34 cellular contexts compared by ENCODE assay signal in genomic region chr6:51788121-51788520, GRCh38.
"Had no signal": no experiment of that assay in that cellular context is flagged by ENCODE, and none has a peak within 500 bp of the region (broad histone marks: within the 10 kb centered on the region; RNA-seq: fewer than 3 reads in every experiment).

No MANE protein-coding gene starts in this region.

- H3K9me3 Mint-ChIP-seq: activated B cell treated with CpG ODN at 0.5 μM for 24 hours; activated CD4-positive, alpha-beta memory T cell treated with anti-CD3 and anti-CD28 coated beads for 36 hours; activated CD4-positive, alpha-beta T cell treated with anti-CD3 and anti-CD28 coated beads, Interleukin-2, amount 10 ng/mL, durations not matched to agents 24 days and 14 days; activated CD8-positive, alpha-beta T cell treated with anti-CD3 and anti-CD28 coated beads for 36 hours; activated naive CD4-positive, alpha-beta T cell treated with anti-CD3 and anti-CD28 coated beads for 36 hours; activated naive CD8-positive, alpha-beta T cell treated with anti-CD3 and anti-CD28 coated beads for 36 hours; activated T-helper 1 cell treated with anti-CD3 and anti-CD28 coated beads, Interleukin-12 subunit alpha, Interleukin-12 subunit beta, Interleukin-2, Interleukin-4 antibody, amounts not matched to agents 30 ng/mL and 10 ng/mL and 1 ng/mL, durations not matched to agents 14 hours and 24 hours and 36 hours; T-helper 2 cell treated with Interferon-gamma antibody and Interleukin-4, amounts not matched to agents 5 μg/mL and 100 μg/mL, for 36 hours had no signal

- H3K36me3 Mint-ChIP-seq: activated CD4-positive, alpha-beta memory T cell treated with anti-CD3 and anti-CD28 coated beads for 36 hours; activated naive CD4-positive, alpha-beta T cell treated with anti-CD3 and anti-CD28 coated beads, Interleukin-2, amount 50 U/mL, for 72 hours; activated naive CD8-positive, alpha-beta T cell treated with anti-CD3 and anti-CD28 coated beads for 36 hours; T-cell had no signal

- H3K4me3 Mint-ChIP-seq: activated B cell treated with CpG ODN at 0.5 μM for 24 hours; activated CD4-positive, alpha-beta memory T cell treated with anti-CD3 and anti-CD28 coated beads for 36 hours; activated CD4-positive, alpha-beta T cell treated with anti-CD3 and anti-CD28 coated beads, Interleukin-2, amount 10 ng/mL, durations not matched to agents 24 days and 14 days; activated CD8-positive, alpha-beta T cell treated with anti-CD3 and anti-CD28 coated beads for 36 hours; activated naive CD4-positive, alpha-beta T cell treated with anti-CD3 and anti-CD28 coated beads for 36 hours; activated naive CD8-positive, alpha-beta T cell treated with anti-CD3 and anti-CD28 coated beads for 36 hours; activated T-cell treated with anti-CD3 and anti-CD28 coated beads, Interleukin-2, amount 50 U/mL, for 4 hours; activated T-cell treated with anti-CD3 and anti-CD28 coated beads, Interleukin-2, amount 50 U/mL, for 72 hours; activated T-helper 1 cell treated with anti-CD3 and anti-CD28 coated beads, Interleukin-12 subunit alpha, Interleukin-12 subunit beta, Interleukin-2, Interleukin-4 antibody, amounts not matched to agents 30 ng/mL and 10 ng/mL and 1 ng/mL, durations not matched to agents 14 hours and 24 hours and 36 hours; activated T-helper 17 cell treated with anti-CD3 and anti-CD28 coated beads, Interleukin-2, amount 50 U/mL, for 72 hours; T-cell; T-helper 17 cell; T-helper 2 cell treated with Interferon-gamma antibody and Interleukin-4, amounts not matched to agents 5 μg/mL and 100 μg/mL, for 36 hours had no signal

- H3K27me3 Mint-ChIP-seq: activated B cell treated with CpG ODN at 0.5 μM for 24 hours; activated CD4-positive, alpha-beta memory T cell treated with anti-CD3 and anti-CD28 coated beads for 36 hours; activated CD4-positive, alpha-beta T cell treated with anti-CD3 and anti-CD28 coated beads, Interleukin-2, amount 10 ng/mL, durations not matched to agents 24 days and 14 days; activated CD8-positive, alpha-beta T cell treated with anti-CD3 and anti-CD28 coated beads for 36 hours; activated naive CD8-positive, alpha-beta T cell treated with anti-CD3 and anti-CD28 coated beads for 36 hours; activated T-helper 17 cell treated with anti-CD3 and anti-CD28 coated beads, Interleukin-2, amount 50 U/mL, for 72 hours; T-cell; T-helper 17 cell had no signal

- H3K9me3 ChIP-seq: adrenal gland, body of pancreas, breast epithelium had no signal

- H3K4me1 ChIP-seq: adrenal gland, body of pancreas, breast epithelium had no signal

- H3K27ac Mint-ChIP-seq: activated B cell treated with CpG ODN at 0.5 μM for 24 hours; activated CD4-positive, alpha-beta memory T cell treated with anti-CD3 and anti-CD28 coated beads for 36 hours; activated CD4-positive, alpha-beta T cell treated with anti-CD3 and anti-CD28 coated beads, Interleukin-2, amount 10 ng/mL, durations not matched to agents 24 days and 14 days; activated CD8-positive, alpha-beta T cell treated with anti-CD3 and anti-CD28 coated beads for 36 hours; activated naive CD4-positive, alpha-beta T cell treated with anti-CD3 and anti-CD28 coated beads for 36 hours; activated naive CD4-positive, alpha-beta T cell treated with anti-CD3 and anti-CD28 coated beads, Interleukin-2, amount 50 U/mL, for 72 hours; activated naive CD8-positive, alpha-beta T cell treated with anti-CD3 and anti-CD28 coated beads for 36 hours; activated T-cell treated with anti-CD3 and anti-CD28 coated beads, Interleukin-2, amount 50 U/mL, for 72 hours; activated T-helper 1 cell treated with anti-CD3 and anti-CD28 coated beads, Interleukin-12 subunit alpha, Interleukin-12 subunit beta, Interleukin-2, Interleukin-4 antibody, amounts not matched to agents 30 ng/mL and 10 ng/mL and 1 ng/mL, durations not matched to agents 14 hours and 24 hours and 36 hours; activated T-helper 17 cell treated with anti-CD3 and anti-CD28 coated beads, Interleukin-2, amount 50 U/mL, for 72 hours; T-cell; T-helper 17 cell; T-helper 2 cell treated with Interferon-gamma antibody and Interleukin-4, amounts not matched to agents 5 μg/mL and 100 μg/mL, for 36 hours had no signal

- H3K27ac ChIP-seq: adrenal gland, body of pancreas, brain microvascular endothelial cell, breast epithelium, VCaP had no signal

- H3K4me3 ChIP-seq: adrenal gland, body of pancreas, breast epithelium had no signal

- ATAC-seq: activated CD8-positive, alpha-beta T cell treated with anti-CD3 and anti-CD28 coated beads for 36 hours; activated naive CD4-positive, alpha-beta T cell treated with anti-CD3 and anti-CD28 coated beads, Interleukin-2, amount 50 U/mL, for 72 hours; activated T-cell treated with anti-CD3 and anti-CD28 coated beads, Interleukin-2, amount 50 U/mL, for 4 hours; activated T-cell treated with anti-CD3 and anti-CD28 coated beads, Interleukin-2, amount 50 U/mL, for 72 hours; activated T-helper 17 cell treated with anti-CD3 and anti-CD28 coated beads, Interleukin-2, amount 50 U/mL, for 72 hours; body of pancreas; T-cell; T-helper 17 cell had no signal

- DNase-seq: activated B cell treated with CpG ODN at 0.5 μM for 24 hours; activated CD4-positive, alpha-beta memory T cell treated with anti-CD3 and anti-CD28 coated beads for 36 hours; activated CD4-positive, alpha-beta T cell treated with anti-CD3 and anti-CD28 coated beads for 4 hours; activated CD4-positive, alpha-beta T cell treated with anti-CD3 and anti-CD28 coated beads, Interleukin-2, amount 10 ng/mL, durations not matched to agents 24 days and 14 days; activated CD4-positive, alpha-beta T cell treated with anti-CD3 and anti-CD28 coated beads, Interleukin-2, amount 50 U/mL, for 1 hour; activated CD4-positive, alpha-beta T cell treated with anti-CD3 and anti-CD28 coated beads, Interleukin-2, amount 50 U/mL, for 4 hours; activated CD4-positive, CD25-positive, alpha-beta regulatory T cell treated with anti-CD3 and anti-CD28 coated beads, Interleukin-2, amount 50 U/mL, for 72 hours; activated CD8-positive, alpha-beta memory T cell treated with anti-CD3 and anti-CD28 coated beads, Interleukin-2, amount 50 U/mL, for 4 hours; activated CD8-positive, alpha-beta T cell treated with anti-CD3 and anti-CD28 coated beads for 36 hours; activated effector memory CD4-positive, alpha-beta T cell treated with anti-CD3 and anti-CD28 coated beads, Interleukin-2, amount 50 U/mL, for 16 hours; activated gamma-delta T cell treated with Interleukin-2 at 50 U/mL for 16 hours; activated naive CD4-positive, alpha-beta T cell; activated naive CD4-positive, alpha-beta T cell treated with anti-CD3 and anti-CD28 coated beads for 36 hours; activated naive CD4-positive, alpha-beta T cell treated with anti-CD3 and anti-CD28 coated beads, Interleukin-2, amount 50 U/mL, for 16 hours; activated naive CD8-positive, alpha-beta T cell treated with anti-CD3 and anti-CD28 coated beads for 36 hours; activated T-cell treated with anti-CD3 and anti-CD28 coated beads for 4 hours; activated T-cell treated with anti-CD3 and anti-CD28 coated beads, Interleukin-2, amount 50 U/mL, for 1 hour; activated T-cell treated with anti-CD3 and anti-CD28 coated beads, Interleukin-2, amount 50 U/mL, for 4 hours; activated T-cell treated with anti-CD3 and anti-CD28 coated beads, Interleukin-2, amount 50 U/mL, for 72 hours; adrenal gland; amniotic stem cell; aorta; body of pancreas; brain microvascular endothelial cell; central memory CD4-positive, alpha-beta T cell; T-cell; T-helper 17 cell; T-helper 9 cell had no signal

- H3K36me3 ChIP-seq: adrenal gland, brain microvascular endothelial cell, breast epithelium had no signal

- H3K27me3 ChIP-seq: adrenal gland, body of pancreas, brain microvascular endothelial cell, breast epithelium had no signal

- H3K4me1 Mint-ChIP-seq: activated B cell treated with CpG ODN at 0.5 μM for 24 hours; activated CD4-positive, alpha-beta T cell treated with anti-CD3 and anti-CD28 coated beads, Interleukin-2, amount 10 ng/mL, durations not matched to agents 24 days and 14 days; activated naive CD8-positive, alpha-beta T cell treated with anti-CD3 and anti-CD28 coated beads for 36 hours; activated T-helper 17 cell treated with anti-CD3 and anti-CD28 coated beads, Interleukin-2, amount 50 U/mL, for 72 hours; T-cell; T-helper 17 cell had no signal
